Comparison of ENCODE assay signal across 12 cellular contexts in the genomic region with DNA sequence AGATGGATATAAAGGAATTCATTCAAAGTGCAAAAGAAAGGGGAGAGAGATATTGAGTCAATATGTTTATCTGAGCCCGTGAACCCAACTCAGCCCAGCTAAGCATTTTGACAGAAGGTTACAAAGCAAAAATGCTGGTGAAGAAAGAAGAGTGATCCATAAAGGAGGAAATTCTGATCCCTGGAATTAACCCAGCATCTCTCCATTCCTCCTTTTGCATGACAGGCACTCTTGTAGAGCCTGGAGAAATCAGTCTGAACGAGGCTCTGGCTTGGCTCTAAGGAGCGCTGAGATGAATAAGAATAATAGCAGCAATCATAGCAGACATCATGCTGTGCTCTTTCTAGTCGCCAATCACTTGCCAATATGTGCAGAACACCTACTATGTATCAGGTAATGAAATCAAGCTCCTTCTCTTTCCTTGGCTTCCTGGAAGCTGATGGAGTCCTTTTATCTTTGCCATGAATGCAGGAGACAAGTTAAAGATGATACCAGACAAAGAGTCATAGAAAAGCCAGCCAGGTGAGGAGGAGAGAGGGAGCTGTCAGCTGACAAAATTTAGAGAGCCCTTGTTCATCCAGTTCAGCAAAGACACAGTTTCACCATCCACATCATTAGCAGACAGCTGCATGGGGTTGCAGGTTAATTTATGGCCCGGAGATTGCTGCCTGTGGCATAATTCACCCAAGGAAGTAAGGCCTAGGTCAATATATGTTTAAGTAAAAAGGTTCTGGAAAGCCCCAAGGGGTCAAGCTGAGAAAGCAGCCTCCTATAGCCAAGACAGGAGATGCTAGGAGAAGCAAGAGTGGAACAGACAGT.
"Had no signal": no experiment of that assay in that cellular context is flagged by ENCODE, and none has a peak within 500 bp of the region (broad histone marks: within the 10 kb centered on the region; RNA-seq: fewer than 3 reads in every experiment).

No MANE protein-coding gene starts in this region.

- H3K9me3 Mint-ChIP-seq: activated naive CD8-positive, alpha-beta T cell treated with anti-CD3 and anti-CD28 coated beads, Interleukin-2, amount 10 ng/mL, durations not matched to agents 7 days and 5 days; dendritic cell treated with granulocyte-macrophage colony-stimulating factor and Interleukin-4, amounts not matched to agents 40 ng/mL and 50 ng/mL, for 4 days; neural progenitor cell had no signal

- DNase-seq: activated CD4-positive, alpha-beta T cell treated with anti-CD3 and anti-CD28 coated beads, Interleukin-2, amount 10 ng/mL, durations not matched to agents 7 days and 5 days; activated CD8-positive, alpha-beta memory T cell treated with anti-CD3 and anti-CD28 coated beads for 24 hours; activated naive CD8-positive, alpha-beta T cell treated with anti-CD3 and anti-CD28 coated beads, Interleukin-2, amount 10 ng/mL, durations not matched to agents 7 days and 5 days; effector memory CD4-positive, alpha-beta T cell; foreskin melanocyte; lower lobe of right lung; midbrain; spleen; stomach; testis had no signal

- H3K36me3 ChIP-seq: lower lobe of right lung, neural progenitor cell, spleen, stomach had no signal

- H3K4me1 Mint-ChIP-seq: activated CD4-positive, alpha-beta T cell treated with anti-CD3 and anti-CD28 coated beads, Interleukin-2, amount 10 ng/mL, durations not matched to agents 7 days and 5 days; activated naive CD8-positive, alpha-beta T cell treated with anti-CD3 and anti-CD28 coated beads, Interleukin-2, amount 10 ng/mL, durations not matched to agents 7 days and 5 days had no signal

- H3K4me3 ChIP-seq: lower lobe of right lung, neural progenitor cell, spleen, stomach, testis had no signal

- H3K9me3 ChIP-seq: lower lobe of right lung, spleen, stomach, testis had no signal

- H3K4me1 ChIP-seq: lower lobe of right lung, spleen, stomach, testis had no signal

- H3K4me3 Mint-ChIP-seq: activated CD4-positive, alpha-beta T cell treated with anti-CD3 and anti-CD28 coated beads, Interleukin-2, amount 10 ng/mL, durations not matched to agents 7 days and 5 days; activated naive CD8-positive, alpha-beta T cell treated with anti-CD3 and anti-CD28 coated beads, Interleukin-2, amount 10 ng/mL, durations not matched to agents 7 days and 5 days; dendritic cell treated with granulocyte-macrophage colony-stimulating factor and Interleukin-4, amounts not matched to agents 40 ng/mL and 50 ng/mL, for 4 days; neural progenitor cell had no signal

- H3K36me3 Mint-ChIP-seq: activated naive CD8-positive, alpha-beta T cell treated with anti-CD3 and anti-CD28 coated beads, Interleukin-2, amount 10 ng/mL, durations not matched to agents 7 days and 5 days; neural progenitor cell had no signal

- H3K27me3 Mint-ChIP-seq: activated CD4-positive, alpha-beta T cell treated with anti-CD3 and anti-CD28 coated beads, Interleukin-2, amount 10 ng/mL, durations not matched to agents 7 days and 5 days; activated naive CD8-positive, alpha-beta T cell treated with anti-CD3 and anti-CD28 coated beads, Interleukin-2, amount 10 ng/mL, durations not matched to agents 7 days and 5 days; dendritic cell treated with granulocyte-macrophage colony-stimulating factor and Interleukin-4, amounts not matched to agents 40 ng/mL and 50 ng/mL, for 4 days had no signal

- H3K27ac Mint-ChIP-seq: activated CD4-positive, alpha-beta T cell treated with anti-CD3 and anti-CD28 coated beads, Interleukin-2, amount 10 ng/mL, durations not matched to agents 7 days and 5 days; activated naive CD8-positive, alpha-beta T cell treated with anti-CD3 and anti-CD28 coated beads, Interleukin-2, amount 10 ng/mL, durations not matched to agents 7 days and 5 days; dendritic cell treated with granulocyte-macrophage colony-stimulating factor and Interleukin-4, amounts not matched to agents 40 ng/mL and 50 ng/mL, for 4 days; neural progenitor cell had no signal

- H3K27me3 ChIP-seq: spleen, stomach, testis had no signal

- H3K27ac ChIP-seq: lower lobe of right lung, neural progenitor cell, spleen, stomach, testis had no signal
